1 cellular context compared by ENCODE assay signal in the genomic region with DNA sequence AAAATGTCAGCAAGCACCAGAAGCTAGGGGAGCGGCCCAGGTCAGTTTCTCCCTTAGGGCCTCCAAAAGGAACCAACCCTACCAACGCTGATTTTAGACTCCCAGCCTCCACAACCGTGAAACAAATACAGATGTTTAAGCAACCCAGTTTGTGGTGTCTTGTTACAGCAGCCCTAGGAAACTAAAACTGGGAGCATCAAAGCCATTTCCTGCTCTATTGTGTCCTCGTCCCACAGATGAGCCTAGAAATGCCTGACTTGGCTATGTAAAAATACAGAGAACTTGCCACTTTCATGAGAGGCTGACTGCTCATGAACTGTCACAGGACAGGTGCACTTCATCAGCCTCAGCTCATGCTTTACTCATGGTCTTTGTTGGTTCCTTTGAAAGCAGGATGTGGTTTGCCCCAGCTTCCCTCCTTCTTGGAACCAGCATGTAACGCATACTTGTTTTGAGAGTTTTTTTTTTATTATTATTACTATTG.
TF ChIP-seq lines count a peak whose summit lies in the region.

No MANE protein-coding gene starts in this region.

TF ChIP-seq in GM12878, 131 proteins besides CTCF, POLR2A, EP300 and RAD21 (continued from another document and continues in another):
- TF ChIP-seq ZBTB11 (CRISPR knock-in tag; IDR thresholded peaks at IDR 0.05), result no peak
- peak; percentile 69 for TF ChIP-seq MTA2 (IDR thresholded peaks at IDR 0.05; ENCODE audit: low read depth)
- TF ChIP-seq, protein P1, sequence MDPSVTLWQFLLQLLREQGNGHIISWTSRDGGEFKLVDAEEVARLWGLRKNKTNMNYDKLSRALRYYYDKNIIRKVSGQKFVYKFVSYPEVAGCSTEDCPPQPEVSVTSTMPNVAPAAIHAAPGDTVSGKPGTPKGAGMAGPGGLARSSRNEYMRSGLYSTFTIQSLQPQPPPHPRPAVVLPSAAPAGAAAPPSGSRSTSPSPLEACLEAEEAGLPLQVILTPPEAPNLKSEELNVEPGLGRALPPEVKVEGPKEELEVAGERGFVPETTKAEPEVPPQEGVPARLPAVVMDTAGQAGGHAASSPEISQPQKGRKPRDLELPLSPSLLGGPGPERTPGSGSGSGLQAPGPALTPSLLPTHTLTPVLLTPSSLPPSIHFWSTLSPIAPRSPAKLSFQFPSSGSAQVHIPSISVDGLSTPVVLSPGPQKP (IDR thresholded peaks at IDR 0.05; ENCODE audit: low read depth, low read length), result no peak
- TF ChIP-seq HSF1 (IDR thresholded peaks at IDR 0.05; ENCODE audit: low read depth, low read length), result no peak
- no peak; the same call in 1 of the 2 replicates for TF ChIP-seq SMARCA5 (IDR thresholded peaks at IDR 0.05)
- no peak for TF ChIP-seq CBX3 (IDR thresholded peaks at IDR 0.05; ENCODE audit: borderline replicate concordance, low read depth)
- no peak for TF ChIP-seq HCFC1 (IDR thresholded peaks at IDR 0.05; ENCODE audit: low read length)
- no peak for TF ChIP-seq MYB (IDR thresholded peaks at IDR 0.05; ENCODE audit: borderline replicate concordance, low read depth, low read length)
- peak; percentile 61 for TF ChIP-seq KLF5 (IDR thresholded peaks at IDR 0.05; ENCODE audit: partially characterized antibody)
- TF ChIP-seq SUPT20H (IDR thresholded peaks at IDR 0.05; ENCODE audit: borderline replicate concordance, control insufficient read depth, low read depth, low read length), result no peak
- TF ChIP-seq CREB1 (IDR thresholded peaks at IDR 0.05; ENCODE audit: low read depth), result peak; percentile 67
- TF ChIP-seq, protein P2, sequence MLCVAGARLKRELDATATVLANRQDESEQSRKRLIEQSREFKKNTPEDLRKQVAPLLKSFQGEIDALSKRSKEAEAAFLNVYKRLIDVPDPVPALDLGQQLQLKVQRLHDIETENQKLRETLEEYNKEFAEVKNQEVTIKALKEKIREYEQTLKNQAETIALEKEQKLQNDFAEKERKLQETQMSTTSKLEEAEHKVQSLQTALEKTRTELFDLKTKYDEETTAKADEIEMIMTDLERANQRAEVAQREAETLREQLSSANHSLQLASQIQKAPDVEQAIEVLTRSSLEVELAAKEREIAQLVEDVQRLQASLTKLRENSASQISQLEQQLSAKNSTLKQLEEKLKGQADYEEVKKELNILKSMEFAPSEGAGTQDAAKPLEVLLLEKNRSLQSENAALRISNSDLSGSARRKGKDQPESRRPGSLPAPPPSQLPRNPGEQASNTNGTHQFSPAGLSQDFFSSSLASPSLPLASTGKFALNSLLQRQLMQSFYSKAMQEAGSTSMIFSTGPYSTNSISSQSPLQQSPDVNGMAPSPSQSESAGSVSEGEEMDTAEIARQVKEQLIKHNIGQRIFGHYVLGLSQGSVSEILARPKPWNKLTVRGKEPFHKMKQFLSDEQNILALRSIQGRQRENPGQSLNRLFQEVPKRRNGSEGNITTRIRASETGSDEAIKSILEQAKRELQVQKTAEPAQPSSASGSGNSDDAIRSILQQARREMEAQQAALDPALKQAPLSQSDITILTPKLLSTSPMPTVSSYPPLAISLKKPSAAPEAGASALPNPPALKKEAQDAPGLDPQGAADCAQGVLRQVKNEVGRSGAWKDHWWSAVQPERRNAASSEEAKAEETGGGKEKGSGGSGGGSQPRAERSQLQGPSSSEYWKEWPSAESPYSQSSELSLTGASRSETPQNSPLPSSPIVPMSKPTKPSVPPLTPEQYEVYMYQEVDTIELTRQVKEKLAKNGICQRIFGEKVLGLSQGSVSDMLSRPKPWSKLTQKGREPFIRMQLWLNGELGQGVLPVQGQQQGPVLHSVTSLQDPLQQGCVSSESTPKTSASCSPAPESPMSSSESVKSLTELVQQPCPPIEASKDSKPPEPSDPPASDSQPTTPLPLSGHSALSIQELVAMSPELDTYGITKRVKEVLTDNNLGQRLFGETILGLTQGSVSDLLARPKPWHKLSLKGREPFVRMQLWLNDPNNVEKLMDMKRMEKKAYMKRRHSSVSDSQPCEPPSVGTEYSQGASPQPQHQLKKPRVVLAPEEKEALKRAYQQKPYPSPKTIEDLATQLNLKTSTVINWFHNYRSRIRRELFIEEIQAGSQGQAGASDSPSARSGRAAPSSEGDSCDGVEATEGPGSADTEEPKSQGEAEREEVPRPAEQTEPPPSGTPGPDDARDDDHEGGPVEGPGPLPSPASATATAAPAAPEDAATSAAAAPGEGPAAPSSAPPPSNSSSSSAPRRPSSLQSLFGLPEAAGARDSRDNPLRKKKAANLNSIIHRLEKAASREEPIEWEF (IDR thresholded peaks at IDR 0.05; ENCODE audit: insufficient replicate concordance, low read depth, low read length), result peak; percentile 54
- no peak for TF ChIP-seq ESRRA (IDR thresholded peaks at IDR 0.05; ENCODE audit: low read length)
- TF ChIP-seq POLR2AphosphoS2 (IDR thresholded peaks at IDR 0.05; ENCODE audit: low read depth, low read length), result no peak
- TF ChIP-seq POLR2AphosphoS5 (IDR thresholded peaks at IDR 0.05; ENCODE audit: low read length), result peak; percentile 49
- TF ChIP-seq, protein P3, sequence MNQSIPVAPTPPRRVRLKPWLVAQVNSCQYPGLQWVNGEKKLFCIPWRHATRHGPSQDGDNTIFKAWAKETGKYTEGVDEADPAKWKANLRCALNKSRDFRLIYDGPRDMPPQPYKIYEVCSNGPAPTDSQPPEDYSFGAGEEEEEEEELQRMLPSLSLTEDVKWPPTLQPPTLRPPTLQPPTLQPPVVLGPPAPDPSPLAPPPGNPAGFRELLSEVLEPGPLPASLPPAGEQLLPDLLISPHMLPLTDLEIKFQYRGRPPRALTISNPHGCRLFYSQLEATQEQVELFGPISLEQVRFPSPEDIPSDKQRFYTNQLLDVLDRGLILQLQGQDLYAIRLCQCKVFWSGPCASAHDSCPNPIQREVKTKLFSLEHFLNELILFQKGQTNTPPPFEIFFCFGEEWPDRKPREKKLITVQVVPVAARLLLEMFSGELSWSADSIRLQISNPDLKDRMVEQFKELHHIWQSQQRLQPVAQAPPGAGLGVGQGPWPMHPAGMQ (IDR thresholded peaks at IDR 0.05; ENCODE audit: borderline replicate concordance), result no peak; the same call in 1 of the 2 replicates
- TF ChIP-seq BRCA1 (IDR thresholded peaks at IDR 0.05; ENCODE audit: low read depth, low read length), result no peak
- TF ChIP-seq RELA (IDR thresholded peaks at IDR 0.05; ENCODE audit: borderline replicate concordance, partially characterized antibody), result no peak
- no peak for TF ChIP-seq ZSCAN29 (IDR thresholded peaks at IDR 0.05)
- no peak for TF ChIP-seq HDGF (IDR thresholded peaks at IDR 0.05)
- TF ChIP-seq BMI1 (IDR thresholded peaks at IDR 0.05; ENCODE audit: borderline replicate concordance), result no peak
- no peak for TF ChIP-seq SMAD1 (IDR thresholded peaks at IDR 0.05; ENCODE audit: low read depth, partially characterized antibody)
- no peak for TF ChIP-seq NFYA (IDR thresholded peaks at IDR 0.05; ENCODE audit: borderline replicate concordance, low read depth, low read length)
- peak; percentile 50 for TF ChIP-seq MEF2B (IDR thresholded peaks at IDR 0.05; ENCODE audit: partially characterized antibody, poor library complexity, severe bottlenecking)
- TF ChIP-seq JUNB (IDR thresholded peaks at IDR 0.05), result peak; percentile 77
- TF ChIP-seq PBX3 (IDR thresholded peaks at IDR 0.05; ENCODE audit: insufficient replicate concordance, low read depth, low read length), result peak; percentile 94
- TF ChIP-seq SIX5 (IDR thresholded peaks at IDR 0.05; ENCODE audit: low read depth, low read length, severe bottlenecking), result no peak
- TF ChIP-seq, protein P4, sequence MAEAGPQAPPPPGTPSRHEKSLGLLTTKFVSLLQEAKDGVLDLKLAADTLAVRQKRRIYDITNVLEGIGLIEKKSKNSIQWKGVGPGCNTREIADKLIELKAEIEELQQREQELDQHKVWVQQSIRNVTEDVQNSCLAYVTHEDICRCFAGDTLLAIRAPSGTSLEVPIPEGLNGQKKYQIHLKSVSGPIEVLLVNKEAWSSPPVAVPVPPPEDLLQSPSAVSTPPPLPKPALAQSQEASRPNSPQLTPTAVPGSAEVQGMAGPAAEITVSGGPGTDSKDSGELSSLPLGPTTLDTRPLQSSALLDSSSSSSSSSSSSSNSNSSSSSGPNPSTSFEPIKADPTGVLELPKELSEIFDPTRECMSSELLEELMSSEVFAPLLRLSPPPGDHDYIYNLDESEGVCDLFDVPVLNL (IDR thresholded peaks at IDR 0.05; ENCODE audit: low read depth, low read length), result no peak
- peak; percentile 100 for TF ChIP-seq TCF3 (IDR thresholded peaks at IDR 0.05; ENCODE audit: borderline replicate concordance, insufficient read depth, low read depth, low read length)
- no peak for TF ChIP-seq MXI1 (IDR thresholded peaks at IDR 0.05; ENCODE audit: low read depth, low read length)
- peak; percentile 90 for TF ChIP-seq TCF7 (IDR thresholded peaks at IDR 0.05; ENCODE audit: borderline replicate concordance)
- TF ChIP-seq BHLHE40 (IDR thresholded peaks at IDR 0.05; ENCODE audit: borderline replicate concordance in 1 of 2, low read depth in 2 of 2, low read length in 1 of 2), result peak; percentile 59 to 79; a peak in 3 of 4 replicates
- peak; percentile 88 for TF ChIP-seq IKZF1 (conservative IDR thresholded peaks at IDR 0.05)
- TF ChIP-seq, protein P5, sequence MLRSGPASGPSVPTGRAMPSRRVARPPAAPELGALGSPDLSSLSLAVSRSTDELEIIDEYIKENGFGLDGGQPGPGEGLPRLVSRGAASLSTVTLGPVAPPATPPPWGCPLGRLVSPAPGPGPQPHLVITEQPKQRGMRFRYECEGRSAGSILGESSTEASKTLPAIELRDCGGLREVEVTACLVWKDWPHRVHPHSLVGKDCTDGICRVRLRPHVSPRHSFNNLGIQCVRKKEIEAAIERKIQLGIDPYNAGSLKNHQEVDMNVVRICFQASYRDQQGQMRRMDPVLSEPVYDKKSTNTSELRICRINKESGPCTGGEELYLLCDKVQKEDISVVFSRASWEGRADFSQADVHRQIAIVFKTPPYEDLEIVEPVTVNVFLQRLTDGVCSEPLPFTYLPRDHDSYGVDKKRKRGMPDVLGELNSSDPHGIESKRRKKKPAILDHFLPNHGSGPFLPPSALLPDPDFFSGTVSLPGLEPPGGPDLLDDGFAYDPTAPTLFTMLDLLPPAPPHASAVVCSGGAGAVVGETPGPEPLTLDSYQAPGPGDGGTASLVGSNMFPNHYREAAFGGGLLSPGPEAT (IDR thresholded peaks at IDR 0.05; ENCODE audit: low read depth), result peak; percentile 71
- TF ChIP-seq CBX5 (IDR thresholded peaks at IDR 0.05; ENCODE audit: low read depth), result peak; percentile 81; the same call in 1 of the 2 replicates
- TF ChIP-seq PML (IDR thresholded peaks at IDR 0.05; ENCODE audit: low read length), result peak; percentile 65; the same call in 1 of the 2 replicates
- TF ChIP-seq YY1 (IDR thresholded peaks at IDR 0.05; ENCODE audit: low read depth, low read length), result no peak
- no peak for TF ChIP-seq ZNF24 (IDR thresholded peaks at IDR 0.05)
- TF ChIP-seq TBL1XR1 (IDR thresholded peaks at IDR 0.05; ENCODE audit: low read depth, low read length), result 0 out of 2 replicates have a peak, but pooled peaks have one; percentile 70
- no peak for TF ChIP-seq NRF1 (conservative IDR thresholded peaks at IDR 0.05; ENCODE audit: low read depth, low read length)
- TF ChIP-seq CHD2 (IDR thresholded peaks at IDR 0.05; ENCODE audit: borderline replicate concordance, low read depth, low read length), result peak; percentile 63; the same call in 1 of the 2 replicates
- no peak for TF ChIP-seq ZNF207 (IDR thresholded peaks at IDR 0.05; ENCODE audit: borderline replicate concordance)
- TF ChIP-seq RCOR1 (conservative IDR thresholded peaks at IDR 0.05; ENCODE audit: low read depth, low read length), result peak; percentile 84; the same call in 1 of the 2 replicates
- no peak for TF ChIP-seq CHD1 (IDR thresholded peaks at IDR 0.05; ENCODE audit: low read depth, low read length)
- no peak for TF ChIP-seq LARP7 (IDR thresholded peaks at IDR 0.05)
- TF ChIP-seq ZBED1 (IDR thresholded peaks at IDR 0.05; ENCODE audit: borderline replicate concordance), result peak; percentile 94
- TF ChIP-seq CHD4 (IDR thresholded peaks at IDR 0.05), result no peak
